Comparison of ENCODE assay signal across 8 cellular contexts in the genomic region with DNA sequence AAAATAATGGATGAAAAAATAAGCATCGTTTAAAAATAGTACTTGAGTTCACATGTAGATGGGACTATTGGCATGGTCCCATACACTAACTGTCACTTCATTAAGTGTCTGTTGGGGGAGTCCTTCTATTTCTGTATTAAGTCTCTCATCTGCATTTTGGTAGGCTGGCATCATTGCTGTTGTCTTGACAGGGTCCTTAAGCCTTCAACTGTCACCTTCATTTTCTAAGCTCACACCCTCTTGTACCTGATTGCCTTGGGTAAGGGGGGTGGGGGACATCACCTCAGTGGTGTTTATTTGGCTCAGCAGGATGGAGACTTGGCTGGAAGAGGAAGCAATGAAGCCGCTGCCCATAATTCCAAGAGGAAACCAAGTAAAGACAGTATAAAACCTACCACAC.
"Had no signal": no experiment of that assay in that cellular context is flagged by ENCODE, and none has a peak within 500 bp of the region (broad histone marks: within the 10 kb centered on the region; RNA-seq: fewer than 3 reads in every experiment).

No MANE protein-coding gene starts in this region.

- H3K4me3 ChIP-seq: GM23248, HAP-1 had no signal

- H3K27ac ChIP-seq: GM23248, HL-60 had no signal

- DNase-seq: GOT3, H7, HFFc6 had no signal

- H3K36me3 ChIP-seq: HAP-1 had no signal

- H3K9me3 ChIP-seq: HAP-1 had no signal

- H3K4me1 ChIP-seq: HAP-1 had no signal

- ATAC-seq: HCT116, HepG2 had no signal
